ENCODE assay signal across 14 cellular contexts in the genomic region with DNA sequence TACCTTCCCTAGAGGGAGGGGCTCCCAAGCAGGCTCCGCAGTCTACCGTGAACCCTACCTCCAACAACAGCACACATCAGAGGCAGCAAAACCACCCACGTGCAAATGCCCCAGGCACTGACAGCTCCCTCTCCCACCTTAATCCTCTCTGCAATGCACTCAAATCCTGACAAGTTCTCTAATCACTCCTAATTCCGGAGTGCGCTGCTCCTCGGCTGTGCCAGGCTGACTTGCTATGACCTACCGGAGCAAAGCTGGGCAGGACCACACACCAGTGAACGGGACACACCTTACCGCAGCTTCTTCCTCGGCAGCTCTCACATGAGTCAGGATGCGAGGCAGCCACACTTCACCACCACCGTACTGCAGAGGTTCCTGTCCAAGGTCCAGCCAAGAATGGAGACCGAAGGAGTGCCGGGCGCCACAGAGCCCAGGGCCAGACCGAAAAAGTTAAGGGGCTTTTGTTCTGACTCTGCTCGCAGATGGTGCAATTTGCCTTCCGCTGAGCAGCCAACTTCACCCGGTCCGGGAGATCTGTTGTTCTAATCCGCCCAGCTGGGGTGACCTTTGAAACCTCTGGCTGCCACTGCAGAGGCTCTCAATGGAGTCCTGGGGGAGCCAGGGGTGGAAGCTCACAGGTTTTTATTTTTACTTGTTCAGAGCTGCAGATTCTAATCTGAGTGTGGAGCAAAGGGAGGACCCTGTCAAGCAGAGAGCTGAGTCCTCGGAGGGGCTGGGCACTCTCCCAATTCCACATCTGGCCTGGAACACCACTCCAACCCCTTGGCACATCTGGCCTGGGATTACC.
DNase-seq lines count a peak whose midpoint lies in the region; ATAC-seq and TF ChIP-seq lines count a peak whose summit lies in the region.
"Had no signal": no experiment of that assay in that cellular context is flagged by ENCODE, and none has a peak within 500 bp of the region (broad histone marks: within the 10 kb centered on the region; RNA-seq: fewer than 3 reads in every experiment).

No MANE protein-coding gene starts in this region.

- TF ChIP-seq CTCF in lung (IDR thresholded peaks at IDR 0.05; ENCODE audit: control extremely low read depth, extremely low read depth) (no peak), esophagus muscularis mucosa (IDR thresholded peaks at IDR 0.05) (no peak)

- TF ChIP-seq POLR2A in esophagus muscularis mucosa (IDR thresholded peaks at IDR 0.05; ENCODE audit: low read depth) = no peak

- no peaks in the 10 kb centered on the region for H3K4me1 ChIP-seq in right cardiac atrium (ENCODE audit: control insufficient read depth, insufficient read depth, low read length)
- no peaks in the 10 kb centered on the region for H3K4me1 ChIP-seq in lung (ENCODE audit: control insufficient read depth in 2 of 2, insufficient read depth in 2 of 2, low read length in 2 of 2)
- H3K4me1 ChIP-seq in aorta (ENCODE audit: control insufficient read depth in 1 of 2, insufficient read depth in 2 of 2, low read length in 2 of 2) = no peaks in the 10 kb centered on the region
- peaks cover 5 to 13% (median 7%) of the 10 kb centered on the region in 4 donors for H3K4me1 ChIP-seq in esophagus muscularis mucosa

- DNase-seq in right cardiac atrium (peak in 2 of 3 donors; percentile 53 to 54), left ventricle myocardium superior (no peak), dermis blood vessel endothelial cell (peak; percentile 30), lung (ENCODE audit: low spot score) (no peak), aorta (peak; percentile 56 to 76), SIG-M5 (lab: John Stamatoyannopoulos, UW) (no peak), esophagus muscularis mucosa (ENCODE audit: extremely low spot score) (no peak)
- DNase-seq in activated CD8-positive, alpha-beta memory T cell treated with anti-CD3 and anti-CD28 coated beads, Interleukin-2, amount 50 U/mL, for 48 hours = no peak
- DNase-seq: activated naive CD4-positive, alpha-beta T cell treated with Interleukin-2 at 50 U/mL for 16 hours; foreskin melanocyte; Karpas-422 had no signal

- TF ChIP-seq EP300 in esophagus muscularis mucosa (IDR thresholded peaks at IDR 0.05) = no peak

- ATAC-seq in right cardiac atrium (peak; percentile 46 to 79), left ventricle myocardium superior (no peak), lung (ENCODE audit: insufficient read depth, low FRiP score) (peak; percentile 43), aorta (ENCODE audit: low FRiP score) (peak; percentile 47)

- H3K27ac ChIP-seq in right cardiac atrium (ENCODE audit: low read length) = no peak overlapping the region
- H3K27ac ChIP-seq in lung (ENCODE audit: low read depth in 1 of 2, low read length in 1 of 2) = peak overlapping the region in 1 of 2 donors; percentile 66
- peak overlapping the region; percentile 24 to 86 for H3K27ac ChIP-seq in aorta (ENCODE audit: low read depth in 1 of 2, low read length in 2 of 2)
- peak overlapping the region in 1 of 4 donors; percentile 10 for H3K27ac ChIP-seq in esophagus muscularis mucosa (replicated peaks in 1 of 4)
- H3K27ac ChIP-seq: BLaER1, neutrophil, VCaP had no signal

- H3K36me3 ChIP-seq in lung (ENCODE audit: control insufficient read depth in 2 of 2, insufficient read depth in 2 of 2, low read length in 2 of 2) = no peaks in the 10 kb centered on the region
- peaks cover 0 to 2% of the 10 kb centered on the region in 2 donors for H3K36me3 ChIP-seq in aorta (ENCODE audit: control insufficient read depth in 1 of 2, insufficient read depth in 2 of 2, low read length in 1 of 2)
- no peaks in the 10 kb centered on the region for H3K36me3 ChIP-seq in esophagus muscularis mucosa
- H3K36me3 ChIP-seq: neutrophil had no signal

- H3K27me3 ChIP-seq in right cardiac atrium (ENCODE audit: control insufficient read depth, insufficient read depth) (no peaks in the 10 kb centered on the region), lung (ENCODE audit: control insufficient read depth, insufficient read depth) (no peaks in the 10 kb centered on the region), aorta (ENCODE audit: control insufficient read depth in 1 of 2, insufficient read depth in 2 of 2, low read length in 1 of 2) (no peaks in the 10 kb centered on the region), esophagus muscularis mucosa (no peaks in the 10 kb centered on the region)
- H3K27me3 ChIP-seq: BLaER1, neutrophil had no signal

- 35% methylated on average over 22 of the region's 22 CpGs for WGBS in right cardiac atrium
- 71 to 78% methylated on average over 22 of the region's 22 CpGs for WGBS in lung, 2 donors
- 23 to 29% methylated on average over 22 of the region's 22 CpGs for WGBS in aorta, 2 donors
- 80% methylated on average over 20 of the region's 22 CpGs for WGBS in esophagus muscularis mucosa

- H3K9me3 ChIP-seq in right cardiac atrium (ENCODE audit: control insufficient read depth, low read length) (no peaks in the 10 kb centered on the region), lung (ENCODE audit: control insufficient read depth in 2 of 2, insufficient read depth in 1 of 2, low read length in 1 of 2) (no peaks in the 10 kb centered on the region), aorta (ENCODE audit: control insufficient read depth, low read length) (no peaks in the 10 kb centered on the region), esophagus muscularis mucosa (no peaks in the 10 kb centered on the region)
- H3K9me3 ChIP-seq: BLaER1, neutrophil had no signal

- H3K4me3 ChIP-seq in right cardiac atrium (ENCODE audit: low read length) (no peak overlapping the region), lung (no peak overlapping the region), aorta (ENCODE audit: low read length in 2 of 2) (no peak overlapping the region), esophagus muscularis mucosa (no peak overlapping the region)
- H3K4me3 ChIP-seq: BLaER1 had no signal

- intact Hi-C loops in right cardiac atrium (cut with DNase I) (no loop called here), left ventricle myocardium superior (cut with micrococcal nuclease) (no loop called here), aorta (cut with DNase I) (no loop called here), esophagus muscularis mucosa (cut with DNase I) (no loop called here)

Comparison
In these comparisons a context has a peak if more than half of its experiments do, and no peak if none do; other contexts are left out.
1. DNase-seq: peak in right cardiac atrium (2 of 3), dermis blood vessel endothelial cell (single experiment) and aorta (2 of 2); none in left ventricle myocardium superior (single experiment), lung (single experiment), SIG-M5 (single experiment), esophagus muscularis mucosa (single experiment) and activated CD8-positive, alpha-beta memory T cell treated with anti-CD3 and anti-CD28 coated beads, Interleukin-2, amount 50 U/mL, for 48 hours (single experiment).